In genomic region chr1:161399257-161399998, GRCh38 we compare ENCODE assay signal across 8 cellular contexts. TPM values are rescaled to one million over a fixed set of nuclear protein-coding genes. Genes with fewer than 3 reads are reported as not detected.
DNase-seq lines count a peak whose midpoint lies in the region; ATAC-seq and TF ChIP-seq lines count a peak whose summit lies in the region.

No MANE protein-coding gene starts in this region.

- TF ChIP-seq POLR2A in esophagus squamous epithelium (IDR thresholded peaks at IDR 0.05), result peak in 2 of 4 donors; percentile 53 to 56

- POLR2A ChIA-PET in Panc1 (lab: Charles Lee), result interaction anchor here (0.6 to 0.7 kb wide), 2 partner anchors 10 to 1084 kb away, joined by 4 to 16 read pairs; no protein-coding TSS in a partner anchor

- BruUV-seq in Panc1 (replicated peaks; lab: Mats Ljungman, UMichigan), result no TSS peak

- DNase-seq in DMS79 treated with DMSO at 0.1 percent for 48 hours (lab: John Stamatoyannopoulos, UW) (peak; percentile 82), KG1 (lab: John Stamatoyannopoulos, UW) (peak; percentile 88), Panc1 (ENCODE audit: low read depth, low spot score) (peak; percentile 91), esophagus squamous epithelium (lab: John Stamatoyannopoulos, UW) (peak; percentile 61), myocyte (ENCODE audit: low read depth) (peak; percentile 92)
- DNase-seq in activated T-cell treated with anti-CD3 and anti-CD28 coated beads, Interleukin-2, amount 50 U/mL, for 72 hours, result peak; percentile 90 to 91
- peak; percentile 82 to 93 for DNase-seq in stimulated activated CD8-positive, alpha-beta memory T cell treated with anti-CD3 and anti-CD28 coated beads, Interleukin-7, amount 100 ng/mL, for 4 hours (ENCODE audit: low read depth in 2 of 2)

- H3K9me3 Mint-ChIP-seq in activated T-cell treated with anti-CD3 and anti-CD28 coated beads, Interleukin-2, amount 50 U/mL, for 72 hours, result peaks cover 0 to 4% of the 10 kb centered on the region in 2 donors

- H3K27ac Mint-ChIP-seq in activated T-cell treated with anti-CD3 and anti-CD28 coated beads, Interleukin-2, amount 50 U/mL, for 72 hours, result peak overlapping the region; percentile 100

- WGBS in esophagus squamous epithelium, 2 donors, result 1% methylated on average over 23 of the region's 53 CpGs; no CpG with 5 or more reads in 1 of the 2 donors

- peaks cover 42% of the 10 kb centered on the region for H3K4me1 Mint-ChIP-seq in activated T-cell treated with anti-CD3 and anti-CD28 coated beads, Interleukin-2, amount 50 U/mL, for 72 hours (ENCODE audit: low read depth)

- TF ChIP-seq CTCF in Panc1 (IDR thresholded peaks at IDR 0.05) (no peak; the same call in 1 of the 2 replicates), esophagus squamous epithelium (IDR thresholded peaks at IDR 0.05) (peak in 5 of 6 experiments; percentile 22 to 65 (median 54))

- peaks cover 10% of the 10 kb centered on the region in 2 donors for H3K36me3 Mint-ChIP-seq in activated T-cell treated with anti-CD3 and anti-CD28 coated beads, Interleukin-2, amount 50 U/mL, for 72 hours (ENCODE audit: insufficient read depth in 2 of 2)

- H3K36me3 ChIP-seq in Panc1 (ENCODE audit: control insufficient read depth, insufficient read depth, low read length) (no peaks in the 10 kb centered on the region), esophagus squamous epithelium (no peaks in the 10 kb centered on the region)

- H3K4me1 ChIP-seq in Panc1 (ENCODE audit: control insufficient read depth, insufficient read depth, low read length) (peaks cover 39% of the 10 kb centered on the region), esophagus squamous epithelium (peaks cover 0 to 26% (median 9%) of the 10 kb centered on the region in 3 donors)

- intact Hi-C loops in Panc1 (cut with micrococcal nuclease; ENCODE audit: unreplicated experiment) (no loop called here), esophagus squamous epithelium (cut with DNase I) (no loop called here)

- in situ Hi-C loops in Panc1 (cut with HindIII; ENCODE audit: low pct_unique_long_range_greater_than_20kb, low sequenced_read_pairs), result loop anchor here (25.0 kb wide), 1 partner anchor 187 kb away; the partner anchor contains the start of genes APOA2, FCER1G and NDUFS2

- peaks cover 10% of the 10 kb centered on the region for H3K27me3 Mint-ChIP-seq in activated T-cell treated with anti-CD3 and anti-CD28 coated beads, Interleukin-2, amount 50 U/mL, for 72 hours (ENCODE audit: low read depth)

- peak; percentile 76 for ATAC-seq in GM21723 (IDR thresholded peaks at IDR 0.05; ENCODE audit: unreplicated experiment)
- peak; percentile 82 for ATAC-seq in Panc1
- ATAC-seq in activated T-cell treated with anti-CD3 and anti-CD28 coated beads, Interleukin-2, amount 50 U/mL, for 72 hours (replicated peaks in 1 of 2), result peak; percentile 83 to 87

- H3K4me3 Mint-ChIP-seq in activated T-cell treated with anti-CD3 and anti-CD28 coated beads, Interleukin-2, amount 50 U/mL, for 72 hours, result peak overlapping the region; percentile 89 to 96

- H3K27me3 ChIP-seq in Panc1 (ENCODE audit: control insufficient read depth, insufficient read depth, low read length) (no peaks in the 10 kb centered on the region), esophagus squamous epithelium (no peaks in the 10 kb centered on the region)

- CTCF ChIA-PET in Panc1 (lab: Charles Lee), result no interaction called here

- H3K4me3 ChIP-seq in Panc1 (ENCODE audit: low read depth in 2 of 2, low read length in 2 of 2) (peak overlapping the region; percentile 74 to 82), esophagus squamous epithelium (peak overlapping the region; percentile 62 to 92 (median 76))

- H3K9me3 ChIP-seq in Panc1 (ENCODE audit: control insufficient read depth, insufficient read depth, low read depth, low read length) (no peaks in the 10 kb centered on the region), esophagus squamous epithelium (no peaks in the 10 kb centered on the region)

- H3K27ac ChIP-seq in Panc1 (ENCODE audit: low read length) (peak overlapping the region; percentile 100), esophagus squamous epithelium (peak overlapping the region; percentile 97 to 100 (median 99))

RNA-seq across cellular contexts. Expression of gene CFAP126, which starts 31.8 kb away (rescaled TPM):
- total RNA-seq in Panc1 (2021; ENCODE audit: unreplicated experiment) (not detected), esophagus squamous epithelium (not detected), myocyte (not detected in 2 replicates)
- 1.1 TPM for polyA plus RNA-seq in Panc1 (2012; ENCODE audit: insufficient read length)
- under 1 TPM in 1 of 2 donors, not detected in 1; 0.76 TPM for total RNA-seq in activated T-cell treated with anti-CD3 and anti-CD28 coated beads, Interleukin-2, amount 50 U/mL, for 72 hours
- not detected for polyA plus RNA-seq in myocyte (2012)

Comparison
In these comparisons a context has a peak if more than half of its experiments do, and no peak if none do; other contexts are left out.
1. Peak in every context shown above with its lines: DNase-seq, ATAC-seq, H3K4me3 ChIP-seq and H3K27ac ChIP-seq.